ENCODE assay signal across 1 cellular context in genomic region chr13:98563071-98563470, GRCh38.
TF ChIP-seq lines count a peak whose summit lies in the region.

No MANE protein-coding gene starts in this region.

TF ChIP-seq in IMR-90, 13 proteins besides CTCF, POLR2A, EP300 and RAD21 (continued from another document):
- TF ChIP-seq NFE2L2 (IDR thresholded peaks at IDR 0.05; ENCODE audit: low read depth, low read length): no peak
- TF ChIP-seq MXI1 (IDR thresholded peaks at IDR 0.05; ENCODE audit: borderline replicate concordance, low read depth, low read length): no peak
- no peak for TF ChIP-seq MAZ (IDR thresholded peaks at IDR 0.05; ENCODE audit: borderline replicate concordance, low read depth, low read length)
